Comparison of ENCODE assay signal across 17 cellular contexts in genomic region chr1:86195281-86195680, GRCh38. TPM values are rescaled to one million over a fixed set of nuclear protein-coding genes. Genes with fewer than 3 reads are reported as not detected.
A peak's percentile ranks its signal among the peaks of the same experiment; 100 is the strongest.
DNase-seq lines count a peak whose midpoint lies in the region; ATAC-seq and TF ChIP-seq lines count a peak whose summit lies in the region.
"Had no signal": no experiment of that assay in that cellular context is flagged by ENCODE, and none has a peak within 500 bp of the region (broad histone marks: within the 10 kb centered on the region; RNA-seq: fewer than 3 reads in every experiment).

No MANE protein-coding gene starts in this region.

- no peaks in the 10 kb centered on the region for H3K9me3 ChIP-seq in smooth muscle cell (replicated peaks; ENCODE audit: low read depth)
- H3K9me3 ChIP-seq in CD4-positive, alpha-beta T cell (ENCODE audit: control insufficient read depth, low read length) = no peaks in the 10 kb centered on the region
- no peaks in the 10 kb centered on the region for H3K9me3 ChIP-seq in Karpas-422 (ENCODE audit: low read length)
- H3K9me3 ChIP-seq: MG63, SJCRH30 had no signal

- peaks cover 16% of the 10 kb centered on the region for H3K4me1 Mint-ChIP-seq in glutamatergic neuron (ENCODE audit: low read depth, unreplicated experiment)
- no peaks in the 10 kb centered on the region for H3K4me1 Mint-ChIP-seq in CD4-positive, alpha-beta T cell (ENCODE audit: low read depth)

- no peaks in the 10 kb centered on the region for H3K9me2 ChIP-seq in Karpas-422 (replicated peaks; ENCODE audit: insufficient read depth, low read length)

- peaks cover 4% of the 10 kb centered on the region for H3K36me3 Mint-ChIP-seq in glutamatergic neuron (ENCODE audit: unreplicated experiment)
- H3K36me3 Mint-ChIP-seq in CD4-positive, alpha-beta T cell (ENCODE audit: low read depth) = no peaks in the 10 kb centered on the region
- H3K36me3 Mint-ChIP-seq: CD8-positive, alpha-beta T cell had no signal

- H3K4me2 ChIP-seq in smooth muscle cell = no peak overlapping the region
- no peak overlapping the region for H3K4me2 ChIP-seq in Karpas-422 (ENCODE audit: low read depth, low read length, poor library complexity, severe bottlenecking)

- H3K4me1 ChIP-seq in smooth muscle cell (ENCODE audit: low read depth) (peaks cover 20% of the 10 kb centered on the region), Karpas-422 (ENCODE audit: low read length) (no peaks in the 10 kb centered on the region)

- CTCF ChIA-PET in CD4-positive, alpha-beta T cell (lab: Charles Lee) = no interaction called here

- peaks cover 4% of the 10 kb centered on the region for H3K9me3 Mint-ChIP-seq in glutamatergic neuron (ENCODE audit: unreplicated experiment)
- H3K9me3 Mint-ChIP-seq in CD4-positive, alpha-beta T cell = no peaks in the 10 kb centered on the region
- H3K9me3 Mint-ChIP-seq: CD8-positive, alpha-beta T cell had no signal

- H3K27me3 ChIP-seq in smooth muscle cell (ENCODE audit: low read depth) = no peaks in the 10 kb centered on the region
- no peaks in the 10 kb centered on the region for H3K27me3 ChIP-seq in CD4-positive, alpha-beta T cell (ENCODE audit: control insufficient read depth, insufficient read depth, low read length)
- H3K27me3 ChIP-seq in Karpas-422 (ENCODE audit: low read length) = 0 out of 2 replicates have a peak, but pooled peaks cover 2% of the 10 kb centered on the region
- H3K27me3 ChIP-seq: SJCRH30 had no signal

- DNase-seq in NCI-H1105 treated with DMSO at 0.1 percent for 48 hours (lab: John Stamatoyannopoulos, UW) = peak; percentile 7
- DNase-seq in NCI-H1105 (lab: John Stamatoyannopoulos, UW) = no peak
- DNase-seq in NCI-H1417 (lab: John Stamatoyannopoulos, UW) = peak in 2 of 3 experiments; percentile 81 to 98
- peak; percentile 22 for DNase-seq in glutamatergic neuron
- no peak for DNase-seq in smooth muscle cell (lab: John Stamatoyannopoulos, UW; ENCODE audit: unreplicated experiment)
- no peak for DNase-seq in mucosa of gallbladder (ENCODE audit: low spot score)
- DNase-seq in CD4-positive, alpha-beta T cell = no peak
- DNase-seq in Karpas-422 = no peak
- DNase-seq: CD8-positive, alpha-beta T cell; GF-D8; MG63; NCI-H1092; NCI-H2029; PC-3; SJCRH30; T-helper 17 cell had no signal

- no peak overlapping the region for H3K4me3 ChIP-seq in smooth muscle cell
- H3K4me3 ChIP-seq in Karpas-422 (ENCODE audit: low read length) = no peak overlapping the region
- H3K4me3 ChIP-seq: MG63, SJCRH30 had no signal

- H3K36me3 ChIP-seq in smooth muscle cell (ENCODE audit: low read depth) (no peaks in the 10 kb centered on the region), Karpas-422 (ENCODE audit: insufficient read depth, low read length) (no peaks in the 10 kb centered on the region)
- H3K36me3 ChIP-seq: MG63, SJCRH30 had no signal

- peaks cover 5% of the 10 kb centered on the region for H3F3A ChIP-seq in smooth muscle cell (ENCODE audit: low read depth)

- TF ChIP-seq CTCF in glutamatergic neuron (IDR thresholded peaks at IDR 0.05; ENCODE audit: partially characterized antibody, unreplicated experiment) = no peak
- no peak for TF ChIP-seq CTCF in smooth muscle cell (IDR thresholded peaks at IDR 0.05; ENCODE audit: borderline replicate concordance, insufficient read depth, poor library complexity, severe bottlenecking)
- TF ChIP-seq CTCF in CD4-positive, alpha-beta T cell (IDR thresholded peaks at IDR 0.05) = no peak

- H3K27ac Mint-ChIP-seq in glutamatergic neuron (ENCODE audit: unreplicated experiment) = peak overlapping the region; percentile 28
- H3K27ac Mint-ChIP-seq in CD4-positive, alpha-beta T cell = no peak overlapping the region
- H3K27ac Mint-ChIP-seq: CD8-positive, alpha-beta T cell; T-helper 17 cell had no signal

- intact Hi-C loops in CD4-positive, alpha-beta T cell (cut with DNase I, micrococcal nuclease) = no loop called here

- WGBS in smooth muscle cell (ENCODE audit: low lambda C conversion rate) = 64% methylated on average over 2 of the region's 2 CpGs

- no peak overlapping the region for H3K9ac ChIP-seq in smooth muscle cell (ENCODE audit: low read depth)
- H3K9ac ChIP-seq in Karpas-422 (ENCODE audit: low read length) = no peak overlapping the region

- no peaks in the 10 kb centered on the region for H3K79me2 ChIP-seq in smooth muscle cell (ENCODE audit: low read depth)
- no peaks in the 10 kb centered on the region for H3K79me2 ChIP-seq in Karpas-422 (ENCODE audit: low read length)

- H3K27me3 Mint-ChIP-seq in glutamatergic neuron (ENCODE audit: unreplicated experiment) = peaks cover 4% of the 10 kb centered on the region
- H3K27me3 Mint-ChIP-seq in CD4-positive, alpha-beta T cell = no peaks in the 10 kb centered on the region
- H3K27me3 Mint-ChIP-seq: T-helper 17 cell had no signal

- no peak for ATAC-seq in CD4-positive, alpha-beta T cell (ENCODE audit: poor library complexity)
- ATAC-seq: CD8-positive, alpha-beta T cell; PC-3; T-helper 17 cell had no signal

- POLR2A ChIA-PET in CD4-positive, alpha-beta T cell (lab: Charles Lee) = no interaction called here

- H3K27ac ChIP-seq in smooth muscle cell (ENCODE audit: low read depth) (peak overlapping the region; percentile 6), Karpas-422 (ENCODE audit: low read length) (no peak overlapping the region)
- H3K27ac ChIP-seq in CD4-positive, alpha-beta T cell (ENCODE audit: low read depth, low read length) = no peak overlapping the region
- H3K27ac ChIP-seq: 22Rv1, SJCRH30 had no signal

- H3K4me3 Mint-ChIP-seq in glutamatergic neuron (ENCODE audit: unreplicated experiment) = no peak overlapping the region
- H3K4me3 Mint-ChIP-seq in CD4-positive, alpha-beta T cell = no peak overlapping the region
- H3K4me3 Mint-ChIP-seq: CD8-positive, alpha-beta T cell; T-helper 17 cell had no signal

- H2AFZ ChIP-seq in smooth muscle cell (ENCODE audit: low read depth) (no peak overlapping the region), Karpas-422 (ENCODE audit: low read length) (no peak overlapping the region)

- no peaks in the 10 kb centered on the region for H4K20me1 ChIP-seq in smooth muscle cell (ENCODE audit: low read depth)
- no peaks in the 10 kb centered on the region for H4K20me1 ChIP-seq in Karpas-422 (ENCODE audit: insufficient read depth, low read depth, low read length)

RNA-seq across cellular contexts. Expression of gene COL24A1, which starts 38.7 kb away (rescaled TPM):
- 0.15 TPM for total RNA-seq in glutamatergic neuron (ENCODE audit: unreplicated experiment)
- 3.2 and 4.9 TPM in 2 replicates for total RNA-seq in smooth muscle cell
- polyA plus RNA-seq in smooth muscle cell = 1.5 and 1.7 TPM in 2 replicates
- 1.5 TPM for total RNA-seq in mucosa of gallbladder
- under 1 TPM in 1 of 2 experiments, not detected in 1; 0.25 TPM for total RNA-seq in CD4-positive, alpha-beta T cell
- 0.11 TPM in 1 of 2 replicates, not detected in the other for total RNA-seq in Karpas-422 (2014; rRNA removed; shearing (Covaris generic); ENCODE audit: low replicate concordance)
- total RNA-seq: CD8-positive, alpha-beta T cell had no signal

Comparison
In these comparisons a context has a peak if more than half of its experiments do, and no peak if none do; other contexts are left out.
1. DNase-seq: peak in NCI-H1105 treated with DMSO at 0.1 percent for 48 hours (single experiment), NCI-H1417 (2 of 3) and glutamatergic neuron (single experiment); none in NCI-H1105 (single experiment), smooth muscle cell (single experiment), mucosa of gallbladder (single experiment), CD4-positive, alpha-beta T cell (0 of 10) and Karpas-422 (single experiment).